ENCODE assay signal across 1 cellular context in the genomic region with DNA sequence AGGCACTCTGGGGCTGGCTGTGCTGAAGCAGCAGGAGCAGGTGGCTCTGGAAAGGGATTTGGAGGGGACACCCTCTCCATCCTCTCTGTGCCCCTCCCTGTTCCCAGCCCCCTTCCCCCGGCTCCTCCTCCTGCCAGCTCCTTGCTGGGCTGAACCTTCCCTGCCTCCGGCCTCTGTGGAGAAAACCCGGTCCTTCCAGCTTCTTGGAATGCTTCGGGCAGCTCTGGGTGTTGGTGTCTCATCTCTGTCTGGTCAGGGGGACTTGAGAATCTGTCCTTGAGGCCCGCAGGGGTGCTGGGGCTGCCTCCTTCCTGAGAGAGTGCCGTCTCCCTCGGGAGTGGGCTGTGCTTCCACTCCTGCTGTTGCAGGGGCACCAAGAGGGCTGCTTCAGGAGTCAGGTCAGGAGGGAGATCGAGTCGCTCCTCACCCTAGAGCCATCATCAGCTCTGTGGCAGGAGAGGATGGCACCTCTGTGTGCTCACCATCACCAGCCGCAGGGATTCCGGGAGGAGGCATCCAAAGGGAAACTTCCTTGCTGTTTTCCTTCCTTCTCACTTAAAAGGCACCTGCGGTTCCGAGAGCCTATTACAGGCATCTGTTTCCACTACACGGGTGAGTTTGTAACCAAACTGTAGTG.
TF ChIP-seq lines count a peak whose summit lies in the region.

No MANE protein-coding gene starts in this region.

TF ChIP-seq in IMR-90, 13 proteins besides CTCF, POLR2A, EP300 and RAD21:
- TF ChIP-seq CHD1 (IDR thresholded peaks at IDR 0.05; ENCODE audit: low read depth, low read length) = no peak
- no peak for TF ChIP-seq MAFK (IDR thresholded peaks at IDR 0.05; ENCODE audit: low read depth, low read length)
- no peak for TF ChIP-seq RCOR1 (IDR thresholded peaks at IDR 0.05; ENCODE audit: insufficient replicate concordance, low read length)
- TF ChIP-seq, protein P1, sequence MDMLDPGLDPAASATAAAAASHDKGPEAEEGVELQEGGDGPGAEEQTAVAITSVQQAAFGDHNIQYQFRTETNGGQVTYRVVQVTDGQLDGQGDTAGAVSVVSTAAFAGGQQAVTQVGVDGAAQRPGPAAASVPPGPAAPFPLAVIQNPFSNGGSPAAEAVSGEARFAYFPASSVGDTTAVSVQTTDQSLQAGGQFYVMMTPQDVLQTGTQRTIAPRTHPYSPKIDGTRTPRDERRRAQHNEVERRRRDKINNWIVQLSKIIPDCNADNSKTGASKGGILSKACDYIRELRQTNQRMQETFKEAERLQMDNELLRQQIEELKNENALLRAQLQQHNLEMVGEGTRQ (IDR thresholded peaks at IDR 0.05; ENCODE audit: low read depth, low read length) = no peak
- TF ChIP-seq MAZ (IDR thresholded peaks at IDR 0.05; ENCODE audit: borderline replicate concordance, low read depth, low read length) = no peak
- TF ChIP-seq RFX5 (IDR thresholded peaks at IDR 0.05; ENCODE audit: low read depth, low read length) = no peak
- no peak for TF ChIP-seq NFE2L2 (IDR thresholded peaks at IDR 0.05; ENCODE audit: low read depth, low read length)
- TF ChIP-seq MXI1 (IDR thresholded peaks at IDR 0.05; ENCODE audit: borderline replicate concordance, low read depth, low read length) = no peak
- TF ChIP-seq, protein P2, sequence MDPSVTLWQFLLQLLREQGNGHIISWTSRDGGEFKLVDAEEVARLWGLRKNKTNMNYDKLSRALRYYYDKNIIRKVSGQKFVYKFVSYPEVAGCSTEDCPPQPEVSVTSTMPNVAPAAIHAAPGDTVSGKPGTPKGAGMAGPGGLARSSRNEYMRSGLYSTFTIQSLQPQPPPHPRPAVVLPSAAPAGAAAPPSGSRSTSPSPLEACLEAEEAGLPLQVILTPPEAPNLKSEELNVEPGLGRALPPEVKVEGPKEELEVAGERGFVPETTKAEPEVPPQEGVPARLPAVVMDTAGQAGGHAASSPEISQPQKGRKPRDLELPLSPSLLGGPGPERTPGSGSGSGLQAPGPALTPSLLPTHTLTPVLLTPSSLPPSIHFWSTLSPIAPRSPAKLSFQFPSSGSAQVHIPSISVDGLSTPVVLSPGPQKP (IDR thresholded peaks at IDR 0.05; ENCODE audit: borderline replicate concordance, low read depth, low read length) = no peak
TF ChIP-seq in IMR-90: peak in this region for 0.
